In genomic region chr7:156039194-156039593, GRCh38 we compare ENCODE assay signal across 29 cellular contexts.
"Had no signal": no experiment of that assay in that cellular context is flagged by ENCODE, and none has a peak within 500 bp of the region (broad histone marks: within the 10 kb centered on the region; RNA-seq: fewer than 3 reads in every experiment).

No MANE protein-coding gene starts in this region.

- H3K4me3 ChIP-seq: ovary, psoas muscle, right lobe of liver, sigmoid colon, stomach, thoracic aorta, thyroid gland, tibial nerve, upper lobe of left lung, vagina had no signal

- H2AFZ ChIP-seq: parathyroid adenoma had no signal

- H3K4me1 ChIP-seq: parathyroid adenoma, psoas muscle, right lobe of liver, sigmoid colon, stomach, thyroid gland, tibial nerve, upper lobe of left lung, vagina had no signal

- H3K27ac Mint-ChIP-seq: natural killer cell treated with Interleukin-12 subunit alpha and Interleukin-12 subunit beta and Interleukin-15 and Interleukin-18, amount 100 ng/mL, for 72 hours; nephron progenitor cell; progenitor cell of endocrine pancreas; stimulated activated effector memory CD8-positive, alpha-beta T cell treated with anti-CD3 and anti-CD28 coated beads, Interleukin-12 subunit alpha, Interleukin-12 subunit beta, amount 100 ng/mL, for 72 hours; stimulated activated naive B cell treated with anti-CD40 and anti-IgM and Interleukin-4, amounts not matched to agents 10 μg/mL and 1 μg/mL and 100 μg/mL, for 72 hours had no signal

- FAIRE-seq: small intestine, urothelium cell line had no signal

- H3K4me3 Mint-ChIP-seq: naive thymus-derived CD8-positive, alpha-beta T cell; natural killer cell treated with Interleukin-12 subunit alpha and Interleukin-12 subunit beta and Interleukin-15 and Interleukin-18, amount 100 ng/mL, for 72 hours; nephron progenitor cell; neural crest cell; stimulated activated effector memory CD8-positive, alpha-beta T cell treated with anti-CD3 and anti-CD28 coated beads, Interleukin-12 subunit alpha, Interleukin-12 subunit beta, amount 100 ng/mL, for 72 hours; stimulated activated naive B cell treated with anti-CD40 and anti-IgM and Interleukin-4, amounts not matched to agents 10 μg/mL and 1 μg/mL and 100 μg/mL, for 72 hours had no signal

- H3K27me3 Mint-ChIP-seq: naive thymus-derived CD8-positive, alpha-beta T cell had no signal

- H3K36me3 ChIP-seq: ovary, right lobe of liver, sigmoid colon, stomach, thoracic aorta, thyroid gland, tibial nerve, upper lobe of left lung, vagina had no signal

- H3K9ac ChIP-seq: parathyroid adenoma had no signal

- H3K27me3 ChIP-seq: ovary, right lobe of liver, thyroid gland, tibial nerve, upper lobe of left lung, vagina had no signal

- H3K4me1 Mint-ChIP-seq: neural crest cell; stimulated activated effector memory CD8-positive, alpha-beta T cell treated with anti-CD3 and anti-CD28 coated beads, Interleukin-12 subunit alpha, Interleukin-12 subunit beta, amount 100 ng/mL, for 72 hours had no signal

- H3K9me3 Mint-ChIP-seq: naive thymus-derived CD8-positive, alpha-beta T cell; natural killer cell treated with Interleukin-12 subunit alpha and Interleukin-12 subunit beta and Interleukin-15 and Interleukin-18, amount 100 ng/mL, for 72 hours; nephron progenitor cell; neural crest cell; stimulated activated effector memory CD8-positive, alpha-beta T cell treated with anti-CD3 and anti-CD28 coated beads, Interleukin-12 subunit alpha, Interleukin-12 subunit beta, amount 100 ng/mL, for 72 hours had no signal

- ATAC-seq: psoas muscle, right cardiac atrium, right lobe of liver had no signal

- H3K9me3 ChIP-seq: ovary, psoas muscle, right lobe of liver, sigmoid colon, thoracic aorta, thyroid gland, tibial nerve, upper lobe of left lung, vagina had no signal

- H3K27ac ChIP-seq: ovary, parathyroid adenoma, psoas muscle, right lobe of liver, sigmoid colon, stomach, thoracic aorta, thyroid gland, tibial nerve, upper lobe of left lung, vagina had no signal

- DNase-seq: nephron progenitor cell; occipital lobe; ovary; posterior cingulate gyrus; psoas muscle; right cardiac atrium; right lobe of liver; sigmoid colon; small intestine; stimulated activated CD4-positive, alpha-beta T cell treated with anti-CD3 and anti-CD28 coated beads, Interleukin-15, amount 100 ng/mL, for 24 hours; stimulated activated CD4-positive, alpha-beta T cell treated with anti-CD3 and anti-CD28 coated beads, Interleukin-2, amount 100 ng/mL, for 24 hours; stimulated activated CD4-positive, alpha-beta T cell treated with anti-CD3 and anti-CD28 coated beads, Interleukin-2, amount 100 ng/mL, for 48 hours; stimulated activated CD4-positive, alpha-beta T cell treated with anti-CD3 and anti-CD28 coated beads, Interleukin-4, amount 100 ng/mL, for 24 hours; stimulated activated naive B cell treated with anti-CD40 and anti-IgM and Interleukin-4, amounts not matched to agents 10 μg/mL and 1 μg/mL and 100 μg/mL, for 72 hours; stimulated activated naive CD4-positive, alpha-beta T cell treated with Interleukin-2 at 50 U/mL for 16 hours; stomach; thyroid gland; trophoblast cell had no signal
